ENCODE assay signal across 1 cellular context in genomic region chr3:197963019-197963637, GRCh38.
TF ChIP-seq lines count a peak whose summit lies in the region.

No MANE protein-coding gene starts in this region.

TF ChIP-seq in K562, 482 proteins besides CTCF, POLR2A, EP300 and RAD21 (continued from another document):
- TF ChIP-seq CHD7 (IDR thresholded peaks at IDR 0.05; ENCODE audit: low read depth, low read length), result peak; percentile 38
- no peak for TF ChIP-seq CUX1 (CRISPR knock-in tag; IDR thresholded peaks at IDR 0.05)
- no peak for TF ChIP-seq EP400 (IDR thresholded peaks at IDR 0.05)
- TF ChIP-seq CEBPB (tag; IDR thresholded peaks at IDR 0.05), result no peak
- no peak for TF ChIP-seq PBX2 (CRISPR knock-in tag; IDR thresholded peaks at IDR 0.05; ENCODE audit: low read depth)
- peak; percentile 46; the same call in 1 of the 2 replicates for TF ChIP-seq PBX2 (tag; conservative IDR thresholded peaks at IDR 0.05; ENCODE audit: low read depth)
- TF ChIP-seq BDP1 (IDR thresholded peaks at IDR 0.05; ENCODE audit: insufficient read depth, insufficient read length), result no peak
- TF ChIP-seq KDM5B (IDR thresholded peaks at IDR 0.05; ENCODE audit: insufficient replicate concordance, low read depth, low read length), result no peak
- no peak for TF ChIP-seq GTF2A2 (tag; IDR thresholded peaks at IDR 0.05)
- TF ChIP-seq LCOR (CRISPR knock-in tag; IDR thresholded peaks at IDR 0.05), result no peak
- TF ChIP-seq ADNP (tag; IDR thresholded peaks at IDR 0.05), result no peak
- TF ChIP-seq CTCFL (IDR thresholded peaks at IDR 0.05; ENCODE audit: borderline replicate concordance, insufficient read depth, low read depth, low read length, poor library complexity, severe bottlenecking), result no peak
- TF ChIP-seq SAFB2 (IDR thresholded peaks at IDR 0.05; ENCODE audit: borderline replicate concordance, low read depth, low read length, severe bottlenecking), result no peak
- no peak for TF ChIP-seq ZNF184 (CRISPR knock-in tag; IDR thresholded peaks at IDR 0.05)
- no peak for TF ChIP-seq SFPQ (IDR thresholded peaks at IDR 0.05; ENCODE audit: low read depth, low read length)
- TF ChIP-seq BMI1 (IDR thresholded peaks at IDR 0.05; ENCODE audit: low read length), result no peak
